In genomic region chr14:81148635-81149034, GRCh38 we compare ENCODE assay signal across 27 cellular contexts.
"Had no signal": no experiment of that assay in that cellular context is flagged by ENCODE, and none has a peak within 500 bp of the region (broad histone marks: within the 10 kb centered on the region; RNA-seq: fewer than 3 reads in every experiment).

No MANE protein-coding gene starts in this region.

- H3K27me3 ChIP-seq: stomach, suprapubic skin, testis, thyroid gland, tibial artery, tibial nerve, transverse colon, upper lobe of left lung, upper lobe of right lung, uterus, vagina had no signal

- ATAC-seq: stimulated activated effector memory CD8-positive, alpha-beta T cell treated with anti-CD3 and anti-CD28 coated beads, Interleukin-12 subunit alpha, Interleukin-12 subunit beta, amount 100 ng/mL, for 72 hours; stimulated activated memory B cell treated with anti-CD40 and anti-IgM and Interleukin-4, amounts not matched to agents 10 μg/mL and 1 μg/mL and 100 μg/mL, for 72 hours; stimulated activated naive B cell treated with anti-CD40 and anti-IgM and Interleukin-4, amounts not matched to agents 10 μg/mL and 1 μg/mL and 100 μg/mL, for 72 hours; stimulated activated naive CD8-positive, alpha-beta T cell treated with anti-CD3 and anti-CD28 coated beads, Interleukin-15, amount 100 ng/mL, for 72 hours; stimulated activated naive CD8-positive, alpha-beta T cell treated with anti-CD3 and anti-CD28 coated beads, Interleukin-15, Interleukin-2, amounts not matched to agents 100 U/mL and 50 U/mL, for 24 hours; upper lobe of right lung had no signal

- FAIRE-seq: urothelium cell line had no signal

- H3K9me3 ChIP-seq: stomach, suprapubic skin, testis, thoracic aorta, thyroid gland, tibial artery, tibial nerve, transverse colon, upper lobe of left lung, upper lobe of right lung, uterus, vagina had no signal

- H3K4me3 ChIP-seq: stomach, suprapubic skin, testis, thoracic aorta, thyroid gland, tibial artery, tibial nerve, transverse colon, upper lobe of left lung, upper lobe of right lung, uterus, vagina had no signal

- H3K4me1 ChIP-seq: suprapubic skin, testis, tibial artery, tibial nerve, transverse colon, uterus had no signal

- H3K36me3 ChIP-seq: stomach, suprapubic skin, thoracic aorta, tibial artery, tibial nerve, transverse colon, upper lobe of left lung, upper lobe of right lung, uterus, vagina had no signal

- H3K27ac ChIP-seq: stomach, suprapubic skin, testis, thoracic aorta, thyroid gland, tibial artery, tibial nerve, transverse colon, upper lobe of left lung, upper lobe of right lung, uterus, vagina had no signal

- DNase-seq: stimulated activated CD4-positive, alpha-beta T cell treated with anti-CD3 and anti-CD28 coated beads, Interleukin-2, amount 100 ng/mL, for 48 hours; stimulated activated CD4-positive, alpha-beta T cell treated with anti-CD3 and anti-CD28 coated beads, Interleukin-4, amount 100 ng/mL, for 1 hour; stimulated activated CD4-positive, alpha-beta T cell treated with anti-CD3 and anti-CD28 coated beads, Interleukin-4, amount 100 ng/mL, for 24 hours; stimulated activated CD4-positive, alpha-beta T cell treated with anti-CD3 and anti-CD28 coated beads, Interleukin-4, amount 100 ng/mL, for 4 hours; stimulated activated CD8-positive, alpha-beta memory T cell treated with anti-CD3 and anti-CD28 coated beads, Interleukin-4, amount 100 ng/mL, for 48 hours; stimulated activated naive B cell treated with anti-CD40 and anti-IgM and Interleukin-4, amounts not matched to agents 10 μg/mL and 1 μg/mL and 100 μg/mL, for 72 hours; stimulated activated naive CD4-positive, alpha-beta T cell; stimulated activated naive CD4-positive, alpha-beta T cell treated with Interleukin-2 at 50 U/mL for 16 hours; stimulated activated naive CD8-positive, alpha-beta T cell treated with anti-CD3 and anti-CD28 coated beads, Interleukin-15, amount 100 ng/mL, for 72 hours; stimulated activated naive CD8-positive, alpha-beta T cell treated with anti-CD3 and anti-CD28 coated beads, Interleukin-15, Interleukin-2, amounts not matched to agents 100 U/mL and 50 U/mL, for 24 hours; stomach; substantia nigra; testis; thyroid gland; tibial artery; transverse colon; trophoblast cell; upper lobe of left lung; upper lobe of right lung; uterus had no signal
